Comparison of ENCODE assay signal across 24 cellular contexts in genomic region chr13:34751492-34751891, GRCh38.
A peak's percentile ranks its signal among the peaks of the same experiment; 100 is the strongest.
DNase-seq lines count a peak whose midpoint lies in the region; ATAC-seq and TF ChIP-seq lines count a peak whose summit lies in the region.
"Had no signal": no experiment of that assay in that cellular context is flagged by ENCODE, and none has a peak within 500 bp of the region (broad histone marks: within the 10 kb centered on the region; RNA-seq: fewer than 3 reads in every experiment).

No MANE protein-coding gene starts in this region.

- DNase-seq in right lobe of liver, result no peak
- no peak for DNase-seq in lower lobe of right lung
- DNase-seq in MV-4-11 (lab: John Stamatoyannopoulos, UW), result no peak
- DNase-seq: activated B cell treated with CpG ODN at 0.5 μM for 24 hours; activated CD4-positive, alpha-beta T cell treated with anti-CD3 and anti-CD28 coated beads, Interleukin-2, amount 50 U/mL, for 48 hours; activated naive CD4-positive, alpha-beta T cell treated with anti-CD3 and anti-CD28 coated beads for 36 hours; adrenal gland; brain microvascular endothelial cell; effector CD4-positive, alpha-beta T cell; left lung; NCI-H1105 treated with DMSO at 0.1 percent for 48 hours; NCI-H1930; NCI-H226; nucleus accumbens; stimulated activated naive CD8-positive, alpha-beta T cell treated with anti-CD3 and anti-CD28 coated beads, Interleukin-15, amount 100 ng/mL, for 72 hours; T-helper 1 cell; thyroid gland had no signal

- no peak for TF ChIP-seq POLR2A in right lobe of liver (IDR thresholded peaks at IDR 0.05)

- H3K36me3 ChIP-seq in neural cell (ENCODE audit: insufficient read depth, low read length) (no peaks in the 10 kb centered on the region), right lobe of liver (no peaks in the 10 kb centered on the region), lower lobe of right lung (no peaks in the 10 kb centered on the region)
- H3K36me3 ChIP-seq: adrenal gland, brain microvascular endothelial cell, left lung, thyroid gland, vagina had no signal

- no peak for TF ChIP-seq RAD21 in neural cell (conservative IDR thresholded peaks at IDR 0.05)

- H3K4me3 ChIP-seq in neural cell (ENCODE audit: low read length), result no peak overlapping the region
- H3K4me3 ChIP-seq in right lobe of liver, result no peak overlapping the region
- no peak overlapping the region for H3K4me3 ChIP-seq in lower lobe of right lung
- H3K4me3 ChIP-seq: adrenal gland, left lung, thyroid gland, vagina had no signal

- ATAC-seq in GM18907 (IDR thresholded peaks at IDR 0.05; ENCODE audit: unreplicated experiment) (peak; percentile 45), GM21786 (IDR thresholded peaks at IDR 0.05; ENCODE audit: unreplicated experiment) (peak; percentile 52), HG03354 (IDR thresholded peaks at IDR 0.05; ENCODE audit: poor library complexity, severe bottlenecking, unreplicated experiment) (peak; percentile 36), HG02642 (IDR thresholded peaks at IDR 0.05; ENCODE audit: poor library complexity, unreplicated experiment) (no peak), right lobe of liver (no peak), lower lobe of right lung (no peak)
- ATAC-seq: left lung; stimulated activated naive CD8-positive, alpha-beta T cell treated with anti-CD3 and anti-CD28 coated beads, Interleukin-15, amount 100 ng/mL, for 72 hours had no signal

- intact Hi-C loops in right lobe of liver (cut with DNase I), result no loop called here
- intact Hi-C loops in lower lobe of right lung (cut with DNase I), result no loop called here

- 65% methylated on average over 3 of the region's 3 CpGs for WGBS in right lobe of liver (ENCODE audit: insufficient coverage, low coverage, low lambda C conversion rate, missing lambda C conversion rate)

- H3K9ac ChIP-seq in neural cell (ENCODE audit: low read length), result no peak overlapping the region

- TF ChIP-seq EP300 in neural cell (conservative IDR thresholded peaks at IDR 0.05; ENCODE audit: poor library complexity, severe bottlenecking), result peak; percentile 36

- no peak for TF ChIP-seq CTCF in neural cell (IDR thresholded peaks at IDR 0.05; ENCODE audit: poor library complexity, severe bottlenecking)
- TF ChIP-seq CTCF in right lobe of liver (IDR thresholded peaks at IDR 0.05), result no peak
- TF ChIP-seq CTCF in lower lobe of right lung (IDR thresholded peaks at IDR 0.05), result no peak

- H2AFZ ChIP-seq in neural cell (ENCODE audit: low read depth, low read length), result no peak overlapping the region

- H3K9me3 ChIP-seq in neural cell (ENCODE audit: low read length), result no peaks in the 10 kb centered on the region
- H3K9me3 ChIP-seq in right lobe of liver, result no peaks in the 10 kb centered on the region
- no peaks in the 10 kb centered on the region for H3K9me3 ChIP-seq in lower lobe of right lung
- H3K9me3 ChIP-seq: adrenal gland, thyroid gland, vagina had no signal

- H3K27ac ChIP-seq in neural cell (ENCODE audit: low read length) (no peak overlapping the region), right lobe of liver (no peak overlapping the region), lower lobe of right lung (no peak overlapping the region)
- H3K27ac ChIP-seq: adrenal gland, brain microvascular endothelial cell, C4-2B, left lung, thyroid gland, vagina had no signal

- H3K79me2 ChIP-seq in neural cell (replicated peaks; ENCODE audit: insufficient read depth, low read length), result no peaks in the 10 kb centered on the region

- no peaks in the 10 kb centered on the region for H3K4me1 ChIP-seq in right lobe of liver
- H3K4me1 ChIP-seq in lower lobe of right lung, result peaks cover 14% of the 10 kb centered on the region

- no peaks in the 10 kb centered on the region for H3K27me3 ChIP-seq in neural cell (ENCODE audit: insufficient read depth, low read depth, low read length)
- H3K27me3 ChIP-seq in right lobe of liver, result no peaks in the 10 kb centered on the region
- no peaks in the 10 kb centered on the region for H3K27me3 ChIP-seq in lower lobe of right lung (ENCODE audit: low read depth)
- H3K27me3 ChIP-seq: adrenal gland, brain microvascular endothelial cell, left lung, thyroid gland, vagina had no signal

- H3K9me2 ChIP-seq in neural cell (ENCODE audit: insufficient read depth, low read length), result no peaks in the 10 kb centered on the region

- no peak overlapping the region for H3K4me2 ChIP-seq in neural cell (ENCODE audit: low read length)

- no peaks in the 10 kb centered on the region for H3F3A ChIP-seq in neural cell (ENCODE audit: insufficient read depth, low read length, poor library complexity, severe bottlenecking)

- H4K20me1 ChIP-seq in neural cell (ENCODE audit: insufficient read depth), result no peaks in the 10 kb centered on the region

TF ChIP-seq in neural cell, 6 proteins besides CTCF, POLR2A, EP300 and RAD21:
- no peak for TF ChIP-seq SMC3 (conservative IDR thresholded peaks at IDR 0.05; ENCODE audit: poor library complexity)
- TF ChIP-seq MXI1 (conservative IDR thresholded peaks at IDR 0.05; ENCODE audit: poor library complexity, severe bottlenecking), result no peak
- TF ChIP-seq POLR2AphosphoS5 (IDR thresholded peaks at IDR 0.05), result no peak
- TF ChIP-seq REST (IDR thresholded peaks at IDR 0.05; ENCODE audit: borderline replicate concordance), result no peak
- no peak for TF ChIP-seq TAF1 (IDR thresholded peaks at IDR 0.05; ENCODE audit: low read depth)
- no peak for TF ChIP-seq EZH2 (IDR thresholded peaks at IDR 0.05; ENCODE audit: borderline replicate concordance, insufficient read depth, low read length, poor library complexity, severe bottlenecking)

Comparison
In these comparisons a context has a peak if more than half of its experiments do, and no peak if none do; other contexts are left out.
1. ATAC-seq: peak in GM18907 (single experiment), GM21786 (single experiment) and HG03354 (single experiment); none in HG02642 (single experiment), right lobe of liver (0 of 4) and lower lobe of right lung (0 of 2).